1 cellular context compared by ENCODE assay signal in the genomic region with DNA sequence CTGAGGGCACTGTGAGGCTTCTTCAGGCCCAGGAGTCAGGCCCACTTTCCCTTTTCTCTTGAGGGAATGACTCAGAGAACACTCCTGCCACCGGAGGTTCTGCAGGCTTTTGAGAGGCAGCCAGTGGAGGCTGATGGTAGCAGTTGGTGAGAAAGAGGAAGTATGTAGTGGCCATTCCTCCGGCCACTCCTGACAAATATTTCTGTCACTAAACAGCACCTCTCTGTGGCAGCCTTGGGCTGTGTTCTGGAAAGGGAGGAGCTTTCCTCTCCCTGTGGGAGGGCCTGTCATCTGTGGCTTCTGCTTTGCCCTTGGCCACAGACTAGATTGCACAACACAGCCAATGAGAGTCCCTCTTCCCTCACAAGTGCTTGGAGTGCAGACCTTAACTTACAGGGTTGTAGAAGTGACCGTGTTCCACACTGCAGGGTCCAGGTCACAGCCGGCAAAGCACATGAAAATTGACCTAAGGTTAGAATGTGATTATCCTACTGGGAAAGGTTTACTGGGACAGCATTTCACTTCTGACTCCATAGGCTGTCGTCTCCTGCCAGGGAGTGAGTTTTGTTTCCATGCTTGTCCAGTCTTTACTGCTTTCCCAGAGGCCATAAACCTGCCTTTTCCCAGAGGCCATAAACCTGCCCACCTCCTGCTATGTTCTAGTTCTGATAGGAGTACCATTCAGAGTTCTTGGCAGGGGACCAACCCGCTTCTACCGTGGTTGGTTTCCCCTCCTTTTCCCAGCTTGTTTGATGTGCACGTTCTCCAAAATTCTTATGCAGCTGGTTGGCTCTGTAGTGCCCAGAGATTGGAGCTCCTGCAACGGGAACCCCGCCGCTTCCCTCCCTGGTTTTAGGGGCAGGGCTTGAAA.
TF ChIP-seq lines count a peak whose summit lies in the region.

No MANE protein-coding gene starts in this region.

TF ChIP-seq in K562, 482 proteins besides CTCF, POLR2A, EP300 and RAD21 (continued from another document and continues in another):
- TF ChIP-seq, protein P1, sequence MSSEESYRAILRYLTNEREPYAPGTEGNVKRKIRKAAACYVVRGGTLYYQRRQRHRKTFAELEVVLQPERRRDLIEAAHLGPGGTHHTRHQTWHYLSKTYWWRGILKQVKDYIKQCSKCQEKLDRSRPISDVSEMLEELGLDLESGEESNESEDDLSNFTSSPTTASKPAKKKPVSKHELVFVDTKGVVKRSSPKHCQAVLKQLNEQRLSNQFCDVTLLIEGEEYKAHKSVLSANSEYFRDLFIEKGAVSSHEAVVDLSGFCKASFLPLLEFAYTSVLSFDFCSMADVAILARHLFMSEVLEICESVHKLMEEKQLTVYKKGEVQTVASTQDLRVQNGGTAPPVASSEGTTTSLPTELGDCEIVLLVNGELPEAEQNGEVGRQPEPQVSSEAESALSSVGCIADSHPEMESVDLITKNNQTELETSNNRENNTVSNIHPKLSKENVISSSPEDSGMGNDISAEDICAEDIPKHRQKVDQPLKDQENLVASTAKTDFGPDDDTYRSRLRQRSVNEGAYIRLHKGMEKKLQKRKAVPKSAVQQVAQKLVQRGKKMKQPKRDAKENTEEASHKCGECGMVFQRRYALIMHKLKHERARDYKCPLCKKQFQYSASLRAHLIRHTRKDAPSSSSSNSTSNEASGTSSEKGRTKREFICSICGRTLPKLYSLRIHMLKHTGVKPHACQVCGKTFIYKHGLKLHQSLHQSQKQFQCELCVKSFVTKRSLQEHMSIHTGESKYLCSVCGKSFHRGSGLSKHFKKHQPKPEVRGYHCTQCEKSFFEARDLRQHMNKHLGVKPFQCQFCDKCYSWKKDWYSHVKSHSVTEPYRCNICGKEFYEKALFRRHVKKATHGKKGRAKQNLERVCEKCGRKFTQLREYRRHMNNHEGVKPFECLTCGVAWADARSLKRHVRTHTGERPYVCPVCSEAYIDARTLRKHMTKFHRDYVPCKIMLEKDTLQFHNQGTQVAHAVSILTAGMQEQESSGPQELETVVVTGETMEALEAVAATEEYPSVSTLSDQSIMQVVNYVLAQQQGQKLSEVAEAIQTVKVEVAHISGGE (CRISPR knock-in tag; IDR thresholded peaks at IDR 0.05): no peak
- TF ChIP-seq MAFK (IDR thresholded peaks at IDR 0.05; ENCODE audit: low read length) (peak; percentile 13; the same call in 1 of the 2 replicates), BRF1 (IDR thresholded peaks at IDR 0.05; ENCODE audit: borderline replicate concordance, extremely low read depth, insufficient read length) (no peak), HIVEP1 (CRISPR knock-in tag; IDR thresholded peaks at IDR 0.05) (no peak), ZNF717 (CRISPR knock-in tag; IDR thresholded peaks at IDR 0.05) (no peak), SP1 (CRISPR knock-in tag; IDR thresholded peaks at IDR 0.05) (peak; percentile 89), ETV5 (CRISPR knock-in tag; IDR thresholded peaks at IDR 0.05; ENCODE audit: low read depth) (0 out of 2 replicates have a peak, but pooled peaks have one; percentile 20), CREBBP (IDR thresholded peaks at IDR 0.05; ENCODE audit: low read depth, low read length) (no peak), POLR2AphosphoS5 (IDR thresholded peaks at IDR 0.05; ENCODE audit: control insufficient read depth, insufficient read depth, low read depth, low read length) (no peak), ZFP36 (IDR thresholded peaks at IDR 0.05; ENCODE audit: low read depth, low read length, partially characterized antibody) (no peak), TRIM24 (IDR thresholded peaks at IDR 0.05) (no peak; a peak in 1 of 4 replicates), SRF (CRISPR knock-in tag; IDR thresholded peaks at IDR 0.05) (0 out of 4 replicates have a peak, but pooled peaks of 1 of the 2 experiments have one; percentile 67), MCM3 (IDR thresholded peaks at IDR 0.05) (no peak), SIN3B (IDR thresholded peaks at IDR 0.05; ENCODE audit: low read depth) (no peak), PCBP1 (IDR thresholded peaks at IDR 0.05; ENCODE audit: low read depth, low read length, poor library complexity, severe bottlenecking) (no peak), CHD1 (IDR thresholded peaks at IDR 0.05; ENCODE audit: low read length) (no peak), SETDB1 (IDR thresholded peaks at IDR 0.05; ENCODE audit: low read length) (no peak), NR4A1 (CRISPR knock-in tag; IDR thresholded peaks at IDR 0.05) (no peak), NR4A1 (tag; IDR thresholded peaks at IDR 0.05) (no peak), ELF1 (tag; IDR thresholded peaks at IDR 0.05) (peak; percentile 63; the same call in 1 of the 2 replicates), HMG20A (CRISPR knock-in tag; conservative IDR thresholded peaks at IDR 0.05) (no peak), U2AF1 (optimal IDR thresholded peaks at IDR 0.05; ENCODE audit: low read depth, low read length) (no peak), RFX5 (IDR thresholded peaks at IDR 0.05; ENCODE audit: low read depth, low read length) (0 out of 2 replicates have a peak, but pooled peaks have one; percentile 15), SMC3 (conservative IDR thresholded peaks at IDR 0.05; ENCODE audit: insufficient read depth, low read depth, low read length) (peak; percentile 63), PML (IDR thresholded peaks at IDR 0.05; ENCODE audit: low read length) (no peak), HDAC1 (IDR thresholded peaks at IDR 0.05) (peak in 1 of 2 experiments; percentile 55; a peak in 1 of 4 replicates), KLF10 (CRISPR knock-in tag; IDR thresholded peaks at IDR 0.05) (no peak), NONO (IDR thresholded peaks at IDR 0.05; ENCODE audit: low read depth in 2 of 2, low read length in 1 of 2) (0 out of 4 replicates have a peak, but pooled peaks of 1 of the 2 experiments have one; percentile 45), PHF8 (IDR thresholded peaks at IDR 0.05; ENCODE audit: borderline replicate concordance, low read length) (no peak), BDP1 (IDR thresholded peaks at IDR 0.05; ENCODE audit: insufficient read depth, insufficient read length) (no peak)
- TF ChIP-seq, protein P2, sequence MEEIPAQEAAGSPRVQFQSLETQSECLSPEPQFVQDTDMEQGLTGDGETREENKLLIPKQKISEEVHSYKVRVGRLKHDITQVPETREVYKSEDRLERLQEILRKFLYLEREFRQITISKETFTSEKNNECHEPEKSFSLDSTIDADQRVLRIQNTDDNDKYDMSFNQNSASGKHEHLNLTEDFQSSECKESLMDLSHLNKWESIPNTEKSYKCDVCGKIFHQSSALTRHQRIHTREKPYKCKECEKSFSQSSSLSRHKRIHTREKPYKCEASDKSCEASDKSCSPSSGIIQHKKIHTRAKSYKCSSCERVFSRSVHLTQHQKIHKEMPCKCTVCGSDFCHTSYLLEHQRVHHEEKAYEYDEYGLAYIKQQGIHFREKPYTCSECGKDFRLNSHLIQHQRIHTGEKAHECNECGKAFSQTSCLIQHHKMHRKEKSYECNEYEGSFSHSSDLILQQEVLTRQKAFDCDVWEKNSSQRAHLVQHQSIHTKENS (CRISPR knock-in tag; IDR thresholded peaks at IDR 0.05): no peak
- TF ChIP-seq, protein P3, sequence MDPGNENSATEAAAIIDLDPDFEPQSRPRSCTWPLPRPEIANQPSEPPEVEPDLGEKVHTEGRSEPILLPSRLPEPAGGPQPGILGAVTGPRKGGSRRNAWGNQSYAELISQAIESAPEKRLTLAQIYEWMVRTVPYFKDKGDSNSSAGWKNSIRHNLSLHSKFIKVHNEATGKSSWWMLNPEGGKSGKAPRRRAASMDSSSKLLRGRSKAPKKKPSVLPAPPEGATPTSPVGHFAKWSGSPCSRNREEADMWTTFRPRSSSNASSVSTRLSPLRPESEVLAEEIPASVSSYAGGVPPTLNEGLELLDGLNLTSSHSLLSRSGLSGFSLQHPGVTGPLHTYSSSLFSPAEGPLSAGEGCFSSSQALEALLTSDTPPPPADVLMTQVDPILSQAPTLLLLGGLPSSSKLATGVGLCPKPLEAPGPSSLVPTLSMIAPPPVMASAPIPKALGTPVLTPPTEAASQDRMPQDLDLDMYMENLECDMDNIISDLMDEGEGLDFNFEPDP (CRISPR knock-in tag; IDR thresholded peaks at IDR 0.05): no peak
- TF ChIP-seq, protein P4, sequence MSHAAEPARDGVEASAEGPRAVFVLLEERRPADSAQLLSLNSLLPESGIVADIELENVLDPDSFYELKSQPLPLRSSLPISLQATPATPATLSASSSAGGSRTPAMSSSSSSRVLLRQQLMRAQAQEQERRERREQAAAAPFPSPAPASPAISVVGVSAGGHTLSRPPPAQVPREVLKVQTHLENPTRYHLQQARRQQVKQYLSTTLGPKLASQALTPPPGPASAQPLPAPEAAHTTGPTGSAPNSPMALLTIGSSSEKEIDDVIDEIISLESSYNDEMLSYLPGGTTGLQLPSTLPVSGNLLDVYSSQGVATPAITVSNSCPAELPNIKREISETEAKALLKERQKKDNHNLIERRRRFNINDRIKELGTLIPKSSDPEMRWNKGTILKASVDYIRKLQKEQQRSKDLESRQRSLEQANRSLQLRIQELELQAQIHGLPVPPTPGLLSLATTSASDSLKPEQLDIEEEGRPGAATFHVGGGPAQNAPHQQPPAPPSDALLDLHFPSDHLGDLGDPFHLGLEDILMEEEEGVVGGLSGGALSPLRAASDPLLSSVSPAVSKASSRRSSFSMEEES (CRISPR knock-in tag; IDR thresholded peaks at IDR 0.05): no peak
- TF ChIP-seq, protein P5, sequence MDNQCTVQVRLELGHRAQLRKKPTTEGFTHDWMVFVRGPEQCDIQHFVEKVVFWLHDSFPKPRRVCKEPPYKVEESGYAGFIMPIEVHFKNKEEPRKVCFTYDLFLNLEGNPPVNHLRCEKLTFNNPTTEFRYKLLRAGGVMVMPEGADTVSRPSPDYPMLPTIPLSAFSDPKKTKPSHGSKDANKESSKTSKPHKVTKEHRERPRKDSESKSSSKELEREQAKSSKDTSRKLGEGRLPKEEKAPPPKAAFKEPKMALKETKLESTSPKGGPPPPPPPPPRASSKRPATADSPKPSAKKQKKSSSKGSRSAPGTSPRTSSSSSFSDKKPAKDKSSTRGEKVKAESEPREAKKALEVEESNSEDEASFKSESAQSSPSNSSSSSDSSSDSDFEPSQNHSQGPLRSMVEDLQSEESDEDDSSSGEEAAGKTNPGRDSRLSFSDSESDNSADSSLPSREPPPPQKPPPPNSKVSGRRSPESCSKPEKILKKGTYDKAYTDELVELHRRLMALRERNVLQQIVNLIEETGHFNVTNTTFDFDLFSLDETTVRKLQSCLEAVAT (IDR thresholded peaks at IDR 0.05): no peak
- TF ChIP-seq, protein P6, sequence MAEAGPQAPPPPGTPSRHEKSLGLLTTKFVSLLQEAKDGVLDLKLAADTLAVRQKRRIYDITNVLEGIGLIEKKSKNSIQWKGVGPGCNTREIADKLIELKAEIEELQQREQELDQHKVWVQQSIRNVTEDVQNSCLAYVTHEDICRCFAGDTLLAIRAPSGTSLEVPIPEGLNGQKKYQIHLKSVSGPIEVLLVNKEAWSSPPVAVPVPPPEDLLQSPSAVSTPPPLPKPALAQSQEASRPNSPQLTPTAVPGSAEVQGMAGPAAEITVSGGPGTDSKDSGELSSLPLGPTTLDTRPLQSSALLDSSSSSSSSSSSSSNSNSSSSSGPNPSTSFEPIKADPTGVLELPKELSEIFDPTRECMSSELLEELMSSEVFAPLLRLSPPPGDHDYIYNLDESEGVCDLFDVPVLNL (CRISPR knock-in tag; IDR thresholded peaks at IDR 0.05; ENCODE audit: low read depth): no peak
- TF ChIP-seq, protein P7, sequence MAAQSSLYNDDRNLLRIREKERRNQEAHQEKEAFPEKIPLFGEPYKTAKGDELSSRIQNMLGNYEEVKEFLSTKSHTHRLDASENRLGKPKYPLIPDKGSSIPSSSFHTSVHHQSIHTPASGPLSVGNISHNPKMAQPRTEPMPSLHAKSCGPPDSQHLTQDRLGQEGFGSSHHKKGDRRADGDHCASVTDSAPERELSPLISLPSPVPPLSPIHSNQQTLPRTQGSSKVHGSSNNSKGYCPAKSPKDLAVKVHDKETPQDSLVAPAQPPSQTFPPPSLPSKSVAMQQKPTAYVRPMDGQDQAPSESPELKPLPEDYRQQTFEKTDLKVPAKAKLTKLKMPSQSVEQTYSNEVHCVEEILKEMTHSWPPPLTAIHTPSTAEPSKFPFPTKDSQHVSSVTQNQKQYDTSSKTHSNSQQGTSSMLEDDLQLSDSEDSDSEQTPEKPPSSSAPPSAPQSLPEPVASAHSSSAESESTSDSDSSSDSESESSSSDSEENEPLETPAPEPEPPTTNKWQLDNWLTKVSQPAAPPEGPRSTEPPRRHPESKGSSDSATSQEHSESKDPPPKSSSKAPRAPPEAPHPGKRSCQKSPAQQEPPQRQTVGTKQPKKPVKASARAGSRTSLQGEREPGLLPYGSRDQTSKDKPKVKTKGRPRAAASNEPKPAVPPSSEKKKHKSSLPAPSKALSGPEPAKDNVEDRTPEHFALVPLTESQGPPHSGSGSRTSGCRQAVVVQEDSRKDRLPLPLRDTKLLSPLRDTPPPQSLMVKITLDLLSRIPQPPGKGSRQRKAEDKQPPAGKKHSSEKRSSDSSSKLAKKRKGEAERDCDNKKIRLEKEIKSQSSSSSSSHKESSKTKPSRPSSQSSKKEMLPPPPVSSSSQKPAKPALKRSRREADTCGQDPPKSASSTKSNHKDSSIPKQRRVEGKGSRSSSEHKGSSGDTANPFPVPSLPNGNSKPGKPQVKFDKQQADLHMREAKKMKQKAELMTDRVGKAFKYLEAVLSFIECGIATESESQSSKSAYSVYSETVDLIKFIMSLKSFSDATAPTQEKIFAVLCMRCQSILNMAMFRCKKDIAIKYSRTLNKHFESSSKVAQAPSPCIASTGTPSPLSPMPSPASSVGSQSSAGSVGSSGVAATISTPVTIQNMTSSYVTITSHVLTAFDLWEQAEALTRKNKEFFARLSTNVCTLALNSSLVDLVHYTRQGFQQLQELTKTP (IDR thresholded peaks at IDR 0.05; ENCODE audit: low read depth in 1 of 2, partially characterized antibody in 2 of 2): no peak
- TF ChIP-seq, protein P8, sequence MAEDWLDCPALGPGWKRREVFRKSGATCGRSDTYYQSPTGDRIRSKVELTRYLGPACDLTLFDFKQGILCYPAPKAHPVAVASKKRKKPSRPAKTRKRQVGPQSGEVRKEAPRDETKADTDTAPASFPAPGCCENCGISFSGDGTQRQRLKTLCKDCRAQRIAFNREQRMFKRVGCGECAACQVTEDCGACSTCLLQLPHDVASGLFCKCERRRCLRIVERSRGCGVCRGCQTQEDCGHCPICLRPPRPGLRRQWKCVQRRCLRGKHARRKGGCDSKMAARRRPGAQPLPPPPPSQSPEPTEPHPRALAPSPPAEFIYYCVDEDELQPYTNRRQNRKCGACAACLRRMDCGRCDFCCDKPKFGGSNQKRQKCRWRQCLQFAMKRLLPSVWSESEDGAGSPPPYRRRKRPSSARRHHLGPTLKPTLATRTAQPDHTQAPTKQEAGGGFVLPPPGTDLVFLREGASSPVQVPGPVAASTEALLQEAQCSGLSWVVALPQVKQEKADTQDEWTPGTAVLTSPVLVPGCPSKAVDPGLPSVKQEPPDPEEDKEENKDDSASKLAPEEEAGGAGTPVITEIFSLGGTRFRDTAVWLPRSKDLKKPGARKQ (CRISPR knock-in tag; IDR thresholded peaks at IDR 0.05): no peak
- TF ChIP-seq, protein P9, sequence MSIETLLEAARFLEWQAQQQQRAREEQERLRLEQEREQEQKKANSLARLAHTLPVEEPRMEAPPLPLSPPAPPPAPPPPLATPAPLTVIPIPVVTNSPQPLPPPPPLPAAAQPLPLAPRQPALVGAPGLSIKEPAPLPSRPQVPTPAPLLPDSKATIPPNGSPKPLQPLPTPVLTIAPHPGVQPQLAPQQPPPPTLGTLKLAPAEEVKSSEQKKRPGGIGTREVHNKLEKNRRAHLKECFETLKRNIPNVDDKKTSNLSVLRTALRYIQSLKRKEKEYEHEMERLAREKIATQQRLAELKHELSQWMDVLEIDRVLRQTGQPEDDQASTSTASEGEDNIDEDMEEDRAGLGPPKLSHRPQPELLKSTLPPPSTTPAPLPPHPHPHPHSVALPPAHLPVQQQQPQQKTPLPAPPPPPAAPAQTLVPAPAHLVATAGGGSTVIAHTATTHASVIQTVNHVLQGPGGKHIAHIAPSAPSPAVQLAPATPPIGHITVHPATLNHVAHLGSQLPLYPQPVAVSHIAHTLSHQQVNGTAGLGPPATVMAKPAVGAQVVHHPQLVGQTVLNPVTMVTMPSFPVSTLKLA (conservative IDR thresholded peaks at IDR 0.05): peak in 1 of 2 experiments; percentile 64; a peak in 2 of 4 replicates
